8 cellular contexts compared by ENCODE assay signal in the genomic region with DNA sequence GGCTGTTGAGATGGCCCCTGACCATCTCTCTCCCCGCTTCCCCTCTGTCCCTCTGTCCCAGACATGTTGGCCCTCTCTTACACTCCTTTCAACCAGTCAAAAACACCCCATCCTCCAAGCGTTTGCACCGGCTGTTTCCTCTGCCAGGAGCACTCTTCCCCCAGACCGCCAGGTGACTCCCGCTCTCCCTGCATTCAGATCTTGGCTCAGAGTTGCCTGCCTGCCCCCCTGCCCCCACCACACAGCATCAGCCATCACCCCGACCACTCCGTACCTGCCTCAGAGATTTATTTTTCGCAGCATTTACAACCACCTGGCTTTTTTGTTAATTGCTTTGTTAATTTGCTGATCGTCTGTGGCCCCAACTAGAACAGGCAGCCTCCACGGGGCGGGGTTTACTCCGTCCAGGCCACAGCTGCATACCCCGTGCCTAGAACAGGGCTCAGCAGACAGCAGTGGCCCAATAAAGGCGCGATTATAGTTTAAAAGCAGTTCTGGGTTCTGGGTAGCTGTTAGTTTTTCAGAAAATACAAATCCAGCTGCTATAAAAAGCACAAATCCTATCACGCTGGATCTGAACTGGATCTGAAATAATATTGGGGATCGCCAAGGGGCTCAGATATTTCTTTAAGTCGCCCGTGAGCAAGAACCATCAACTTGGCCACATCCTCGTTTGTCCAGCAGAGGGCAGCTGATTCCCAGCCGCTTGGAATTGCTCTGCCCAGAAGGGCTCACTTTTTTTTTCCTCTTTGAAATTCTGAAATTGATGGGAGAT.
DNase-seq lines count a peak whose midpoint lies in the region; ATAC-seq, FAIRE-seq and TF ChIP-seq lines count a peak whose summit lies in the region.

No MANE protein-coding gene starts in this region.

- peak in 1 of 2 experiments; percentile 86; a peak in 4 of 6 replicates for ATAC-seq in A549
- no peak for ATAC-seq in HG02973 (IDR thresholded peaks at IDR 0.05; ENCODE audit: unreplicated experiment)
- ATAC-seq in GM19395 (IDR thresholded peaks at IDR 0.05; ENCODE audit: unreplicated experiment): no peak

- TF ChIP-seq EP300 in A549 (IDR thresholded peaks at IDR 0.05) (no peak), ovary (IDR thresholded peaks at IDR 0.05) (no peak)

- H3K27ac ChIP-seq in A549: no peak overlapping the region
- no peak overlapping the region for H3K27ac ChIP-seq in ovary

- no peaks in the 10 kb centered on the region for H3K9me3 ChIP-seq in A549
- H3K9me3 ChIP-seq in ovary: no peaks in the 10 kb centered on the region

- FAIRE-seq in A549 (lab: Jason Lieb, UNC) (peak; percentile 49), GM12892 (lab: Jason Lieb, UNC) (peak; percentile 60), frontal cortex (lab: Jason Lieb, UNC) (peak; percentile 40)

- peak; percentile 75 to 82 for TF ChIP-seq RAD21 in A549 (conservative IDR thresholded peaks at IDR 0.05 in 1 of 2, IDR thresholded peaks at IDR 0.05 in 1 of 2)

- H3K27me3 ChIP-seq in ovary: no peaks in the 10 kb centered on the region

- peak; percentile 85 for TF ChIP-seq CTCF in A549 (IDR thresholded peaks at IDR 0.05)
- no peak for TF ChIP-seq CTCF in ovary (IDR thresholded peaks at IDR 0.05)

- POLR2A ChIA-PET in A549 (lab: Yijun Ruan, JAX): interaction anchor here (0.7 kb wide), 1 partner anchor 470 kb away, joined by 3 read pairs; no protein-coding TSS in a partner anchor

- intact Hi-C loops in ovary (cut with DNase I): loop anchor here (5.0 kb wide), 1 partner anchor 445 kb away; no protein-coding TSS in a partner anchor

- H3K4me2 ChIP-seq in A549: no peak overlapping the region

- no peak for TF ChIP-seq POLR2A in A549 (IDR thresholded peaks at IDR 0.05; ENCODE audit: low read length)
- no peak for TF ChIP-seq POLR2A in GM12892 (IDR thresholded peaks at IDR 0.05; ENCODE audit: low read depth, low read length)
- no peak for TF ChIP-seq POLR2A in ovary (IDR thresholded peaks at IDR 0.05)

- H3K4me3 ChIP-seq in A549: no peak overlapping the region
- no peak overlapping the region for H3K4me3 ChIP-seq in ovary

- CTCF ChIA-PET in A549 (lab: Yijun Ruan, JAX): interaction anchor here (0.6 to 11.6 kb wide), 48 partner anchors 8 to 739 kb away, joined by 3 to 321 read pairs (median 4); a partner anchor contains a TSS

- DNase-seq in A549 (ENCODE audit: low read depth in 1 of 2, low spot score in 1 of 2): peak; percentile 64 to 70
- peak; percentile 49 for DNase-seq in GM12892 (ENCODE audit: insufficient read length)
- peak; percentile 2 for DNase-seq in NCI-H345 treated with DMSO at 0.1 percent for 48 hours (lab: John Stamatoyannopoulos, UW; ENCODE audit: unreplicated experiment)
- DNase-seq in activated CD8-positive, alpha-beta memory T cell treated with anti-CD3 and anti-CD28 coated beads, Interleukin-2, amount 50 U/mL, for 4 hours: peak; percentile 28
- DNase-seq in frontal cortex (ENCODE audit: low spot score in 2 of 2): peak; percentile 64 to 82
- peak; percentile 15 to 69 (median 42) for DNase-seq in ovary

- H3K4me1 ChIP-seq in A549 (no peaks in the 10 kb centered on the region), ovary (ENCODE audit: insufficient read depth) (no peaks in the 10 kb centered on the region)

- H3K36me3 ChIP-seq in ovary: no peaks in the 10 kb centered on the region

- WGBS in A549 (ENCODE audit: missing lambda C conversion rate): 26% methylated on average over 21 of the region's 21 CpGs
- WGBS in ovary, 3 donors: 35 to 42% (median 42%) methylated on average over 21 of the region's 21 CpGs

TF ChIP-seq in A549, 52 proteins besides CTCF, POLR2A, EP300 and RAD21:
- TF ChIP-seq CBX2 (IDR thresholded peaks at IDR 0.05; ENCODE audit: borderline replicate concordance, low read depth): no peak
- TF ChIP-seq, protein P1, sequence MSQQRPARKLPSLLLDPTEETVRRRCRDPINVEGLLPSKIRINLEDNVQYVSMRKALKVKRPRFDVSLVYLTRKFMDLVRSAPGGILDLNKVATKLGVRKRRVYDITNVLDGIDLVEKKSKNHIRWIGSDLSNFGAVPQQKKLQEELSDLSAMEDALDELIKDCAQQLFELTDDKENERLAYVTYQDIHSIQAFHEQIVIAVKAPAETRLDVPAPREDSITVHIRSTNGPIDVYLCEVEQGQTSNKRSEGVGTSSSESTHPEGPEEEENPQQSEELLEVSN (IDR thresholded peaks at IDR 0.05; ENCODE audit: borderline replicate concordance, low read depth): no peak
- TF ChIP-seq SMC3 (IDR thresholded peaks at IDR 0.05): peak; percentile 82
- TF ChIP-seq CHD4 (IDR thresholded peaks at IDR 0.05; ENCODE audit: borderline replicate concordance): no peak
- no peak for TF ChIP-seq NR3C1 (IDR thresholded peaks at IDR 0.05)
- no peak for TF ChIP-seq MYC (IDR thresholded peaks at IDR 0.05; ENCODE audit: borderline replicate concordance, low read length)

Comparison
In these comparisons a context has a peak if more than half of its experiments do, and no peak if none do; other contexts are left out.
1. DNase-seq: peak in every context shown above with its lines; median percentile 73 in frontal cortex; 67 in A549; 49 in GM12892; 42 in ovary; 28 in activated CD8-positive, alpha-beta memory T cell treated with anti-CD3 and anti-CD28 coated beads, Interleukin-2, amount 50 U/mL, for 4 hours; 2 in NCI-H345 treated with DMSO at 0.1 percent for 48 hours.